In the genomic region with DNA sequence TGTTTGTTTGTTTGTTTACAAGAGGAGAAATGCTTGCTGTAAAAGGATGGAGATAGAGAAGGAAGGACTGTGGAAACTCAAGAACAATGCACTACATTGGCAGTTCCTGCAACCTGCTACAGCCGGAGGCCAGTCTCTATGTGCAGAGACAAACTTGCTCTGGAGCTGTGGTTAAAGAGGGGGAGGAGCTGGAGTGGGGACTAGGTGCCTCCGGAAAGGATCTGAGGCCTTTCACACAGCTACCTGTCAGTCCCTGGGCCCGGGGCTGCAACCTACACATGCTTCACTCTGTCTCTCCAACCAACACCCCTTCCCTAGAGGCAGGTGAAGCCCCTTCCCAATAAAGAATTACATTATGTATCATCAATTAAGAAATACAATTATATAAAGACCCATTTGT, we compare ENCODE assay signal across 1 cellular context.
A peak's percentile ranks its signal among the peaks of the same experiment; 100 is the strongest.
TF ChIP-seq lines count a peak whose summit lies in the region.

No MANE protein-coding gene starts in this region.

TF ChIP-seq in HepG2, 621 proteins besides CTCF, POLR2A, EP300 and RAD21 (continued from another document and continues in another):
- TF ChIP-seq, protein P1, sequence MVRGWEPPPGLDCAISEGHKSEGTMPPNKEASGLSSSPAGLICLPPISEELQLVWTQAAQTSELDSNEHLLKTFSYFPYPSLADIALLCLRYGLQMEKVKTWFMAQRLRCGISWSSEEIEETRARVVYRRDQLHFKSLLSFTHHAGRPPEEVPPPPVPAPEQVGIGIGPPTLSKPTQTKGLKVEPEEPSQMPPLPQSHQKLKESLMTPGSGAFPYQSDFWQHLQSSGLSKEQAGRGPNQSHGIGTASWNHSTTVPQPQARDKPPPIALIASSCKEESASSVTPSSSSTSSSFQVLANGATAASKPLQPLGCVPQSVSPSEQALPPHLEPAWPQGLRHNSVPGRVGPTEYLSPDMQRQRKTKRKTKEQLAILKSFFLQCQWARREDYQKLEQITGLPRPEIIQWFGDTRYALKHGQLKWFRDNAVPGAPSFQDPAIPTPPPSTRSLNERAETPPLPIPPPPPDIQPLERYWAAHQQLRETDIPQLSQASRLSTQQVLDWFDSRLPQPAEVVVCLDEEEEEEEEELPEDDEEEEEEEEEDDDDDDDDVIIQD (CRISPR knock-in tag; IDR thresholded peaks at IDR 0.05; ENCODE audit: low read depth) = peak; percentile 77; the same call in 1 of the 2 replicates
- TF ChIP-seq ZNF136 (CRISPR knock-in tag; IDR thresholded peaks at IDR 0.05; ENCODE audit: low read depth) = no peak
- no peak for TF ChIP-seq BHLHE40 (IDR thresholded peaks at IDR 0.05; ENCODE audit: low read length)
- TF ChIP-seq ZNF530 (CRISPR knock-in tag; IDR thresholded peaks at IDR 0.05; ENCODE audit: low read depth) = no peak
- no peak for TF ChIP-seq KLF9 (CRISPR knock-in tag; IDR thresholded peaks at IDR 0.05; ENCODE audit: low read depth)
- peak; percentile 67 for TF ChIP-seq IRF2 (CRISPR knock-in tag; IDR thresholded peaks at IDR 0.05)
- TF ChIP-seq, protein P2, sequence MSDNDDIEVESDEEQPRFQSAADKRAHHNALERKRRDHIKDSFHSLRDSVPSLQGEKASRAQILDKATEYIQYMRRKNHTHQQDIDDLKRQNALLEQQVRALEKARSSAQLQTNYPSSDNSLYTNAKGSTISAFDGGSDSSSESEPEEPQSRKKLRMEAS (IDR thresholded peaks at IDR 0.05) = no peak; the same call in 1 of the 2 replicates
- no peak for TF ChIP-seq KLF13 (CRISPR knock-in tag; IDR thresholded peaks at IDR 0.05)
- TF ChIP-seq ZSCAN30 (CRISPR knock-in tag; IDR thresholded peaks at IDR 0.05) = no peak
- TF ChIP-seq BRCA1 (CRISPR knock-in tag; IDR thresholded peaks at IDR 0.05) = no peak
- TF ChIP-seq, protein P3, sequence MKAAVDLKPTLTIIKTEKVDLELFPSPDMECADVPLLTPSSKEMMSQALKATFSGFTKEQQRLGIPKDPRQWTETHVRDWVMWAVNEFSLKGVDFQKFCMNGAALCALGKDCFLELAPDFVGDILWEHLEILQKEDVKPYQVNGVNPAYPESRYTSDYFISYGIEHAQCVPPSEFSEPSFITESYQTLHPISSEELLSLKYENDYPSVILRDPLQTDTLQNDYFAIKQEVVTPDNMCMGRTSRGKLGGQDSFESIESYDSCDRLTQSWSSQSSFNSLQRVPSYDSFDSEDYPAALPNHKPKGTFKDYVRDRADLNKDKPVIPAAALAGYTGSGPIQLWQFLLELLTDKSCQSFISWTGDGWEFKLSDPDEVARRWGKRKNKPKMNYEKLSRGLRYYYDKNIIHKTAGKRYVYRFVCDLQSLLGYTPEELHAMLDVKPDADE (CRISPR knock-in tag; IDR thresholded peaks at IDR 0.05) = no peak
- no peak for TF ChIP-seq KDM1A (CRISPR knock-in tag; IDR thresholded peaks at IDR 0.05)
- TF ChIP-seq, protein P4, sequence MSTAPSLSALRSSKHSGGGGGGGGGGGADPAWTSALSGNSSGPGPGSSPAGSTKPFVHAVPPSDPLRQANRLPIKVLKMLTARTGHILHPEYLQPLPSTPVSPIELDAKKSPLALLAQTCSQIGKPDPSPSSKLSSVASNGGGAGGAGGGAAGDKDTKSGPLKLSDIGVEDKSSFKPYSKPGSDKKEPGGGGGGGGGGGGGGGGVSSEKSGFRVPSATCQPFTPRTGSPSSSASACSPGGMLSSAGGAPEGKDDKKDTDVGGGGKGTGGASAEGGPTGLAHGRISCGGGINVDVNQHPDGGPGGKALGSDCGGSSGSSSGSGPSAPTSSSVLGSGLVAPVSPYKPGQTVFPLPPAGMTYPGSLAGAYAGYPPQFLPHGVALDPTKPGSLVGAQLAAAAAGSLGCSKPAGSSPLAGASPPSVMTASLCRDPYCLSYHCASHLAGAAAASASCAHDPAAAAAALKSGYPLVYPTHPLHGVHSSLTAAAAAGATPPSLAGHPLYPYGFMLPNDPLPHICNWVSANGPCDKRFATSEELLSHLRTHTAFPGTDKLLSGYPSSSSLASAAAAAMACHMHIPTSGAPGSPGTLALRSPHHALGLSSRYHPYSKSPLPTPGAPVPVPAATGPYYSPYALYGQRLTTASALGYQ (CRISPR knock-in tag; IDR thresholded peaks at IDR 0.05) = 0 out of 2 replicates have a peak, but pooled peaks have one; percentile 37
- no peak for TF ChIP-seq SP4 (CRISPR knock-in tag; IDR thresholded peaks at IDR 0.05)
- TF ChIP-seq GABPA (IDR thresholded peaks at IDR 0.05; ENCODE audit: low read depth, low read length) = no peak
- TF ChIP-seq GABPA (CRISPR knock-in tag; IDR thresholded peaks at IDR 0.05; ENCODE audit: low read depth) = no peak
- TF ChIP-seq SAP130 (CRISPR knock-in tag; IDR thresholded peaks at IDR 0.05; ENCODE audit: low read depth) = peak; percentile 55; the same call in 1 of the 2 replicates
- TF ChIP-seq, protein P5, sequence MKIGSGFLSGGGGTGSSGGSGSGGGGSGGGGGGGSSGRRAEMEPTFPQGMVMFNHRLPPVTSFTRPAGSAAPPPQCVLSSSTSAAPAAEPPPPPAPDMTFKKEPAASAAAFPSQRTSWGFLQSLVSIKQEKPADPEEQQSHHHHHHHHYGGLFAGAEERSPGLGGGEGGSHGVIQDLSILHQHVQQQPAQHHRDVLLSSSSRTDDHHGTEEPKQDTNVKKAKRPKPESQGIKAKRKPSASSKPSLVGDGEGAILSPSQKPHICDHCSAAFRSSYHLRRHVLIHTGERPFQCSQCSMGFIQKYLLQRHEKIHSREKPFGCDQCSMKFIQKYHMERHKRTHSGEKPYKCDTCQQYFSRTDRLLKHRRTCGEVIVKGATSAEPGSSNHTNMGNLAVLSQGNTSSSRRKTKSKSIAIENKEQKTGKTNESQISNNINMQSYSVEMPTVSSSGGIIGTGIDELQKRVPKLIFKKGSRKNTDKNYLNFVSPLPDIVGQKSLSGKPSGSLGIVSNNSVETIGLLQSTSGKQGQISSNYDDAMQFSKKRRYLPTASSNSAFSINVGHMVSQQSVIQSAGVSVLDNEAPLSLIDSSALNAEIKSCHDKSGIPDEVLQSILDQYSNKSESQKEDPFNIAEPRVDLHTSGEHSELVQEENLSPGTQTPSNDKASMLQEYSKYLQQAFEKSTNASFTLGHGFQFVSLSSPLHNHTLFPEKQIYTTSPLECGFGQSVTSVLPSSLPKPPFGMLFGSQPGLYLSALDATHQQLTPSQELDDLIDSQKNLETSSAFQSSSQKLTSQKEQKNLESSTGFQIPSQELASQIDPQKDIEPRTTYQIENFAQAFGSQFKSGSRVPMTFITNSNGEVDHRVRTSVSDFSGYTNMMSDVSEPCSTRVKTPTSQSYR (CRISPR knock-in tag; IDR thresholded peaks at IDR 0.05; ENCODE audit: borderline replicate concordance) = peak; percentile 82; the same call in 1 of the 2 replicates
- TF ChIP-seq PPARG (CRISPR knock-in tag; conservative IDR thresholded peaks at IDR 0.05) = no peak; the same call in 1 of the 2 replicates
- TF ChIP-seq ZNF451 (CRISPR knock-in tag; IDR thresholded peaks at IDR 0.05) = no peak
- TF ChIP-seq FOXP1 (IDR thresholded peaks at IDR 0.05) = no peak
- TF ChIP-seq FOXP1 (CRISPR knock-in tag; IDR thresholded peaks at IDR 0.05) = peak; percentile 34; the same call in 1 of the 2 replicates
- TF ChIP-seq NFYB (CRISPR knock-in tag; IDR thresholded peaks at IDR 0.05) = no peak
- no peak for TF ChIP-seq EED (CRISPR knock-in tag; IDR thresholded peaks at IDR 0.05)
- no peak for TF ChIP-seq ZNF431 (CRISPR knock-in tag; IDR thresholded peaks at IDR 0.05; ENCODE audit: borderline replicate concordance, low read depth)
- TF ChIP-seq ESRRA (CRISPR knock-in tag; IDR thresholded peaks at IDR 0.05; ENCODE audit: low read depth) = no peak
- TF ChIP-seq ELF3 (CRISPR knock-in tag; IDR thresholded peaks at IDR 0.05) = peak; percentile 31; the same call in 1 of the 2 replicates
- TF ChIP-seq ZNF737 (CRISPR knock-in tag; IDR thresholded peaks at IDR 0.05; ENCODE audit: borderline replicate concordance) = no peak
- no peak; the same call in 1 of the 2 replicates for TF ChIP-seq TGIF2 (CRISPR knock-in tag; IDR thresholded peaks at IDR 0.05)
- no peak for TF ChIP-seq IRX3 (CRISPR knock-in tag; IDR thresholded peaks at IDR 0.05; ENCODE audit: borderline replicate concordance, low read depth)
- TF ChIP-seq, protein P6, sequence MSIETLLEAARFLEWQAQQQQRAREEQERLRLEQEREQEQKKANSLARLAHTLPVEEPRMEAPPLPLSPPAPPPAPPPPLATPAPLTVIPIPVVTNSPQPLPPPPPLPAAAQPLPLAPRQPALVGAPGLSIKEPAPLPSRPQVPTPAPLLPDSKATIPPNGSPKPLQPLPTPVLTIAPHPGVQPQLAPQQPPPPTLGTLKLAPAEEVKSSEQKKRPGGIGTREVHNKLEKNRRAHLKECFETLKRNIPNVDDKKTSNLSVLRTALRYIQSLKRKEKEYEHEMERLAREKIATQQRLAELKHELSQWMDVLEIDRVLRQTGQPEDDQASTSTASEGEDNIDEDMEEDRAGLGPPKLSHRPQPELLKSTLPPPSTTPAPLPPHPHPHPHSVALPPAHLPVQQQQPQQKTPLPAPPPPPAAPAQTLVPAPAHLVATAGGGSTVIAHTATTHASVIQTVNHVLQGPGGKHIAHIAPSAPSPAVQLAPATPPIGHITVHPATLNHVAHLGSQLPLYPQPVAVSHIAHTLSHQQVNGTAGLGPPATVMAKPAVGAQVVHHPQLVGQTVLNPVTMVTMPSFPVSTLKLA (IDR thresholded peaks at IDR 0.05) = no peak
- no peak for TF ChIP-seq TARDBP (CRISPR knock-in tag; IDR thresholded peaks at IDR 0.05)
- 0 out of 2 replicates have a peak, but pooled peaks have one; percentile 6 for TF ChIP-seq NFIC (IDR thresholded peaks at IDR 0.05; ENCODE audit: low read length)
- no peak for TF ChIP-seq SMARCC2 (IDR thresholded peaks at IDR 0.05)
- TF ChIP-seq GABPB1 (CRISPR knock-in tag; IDR thresholded peaks at IDR 0.05) = no peak
- no peak for TF ChIP-seq FLYWCH1 (CRISPR knock-in tag; IDR thresholded peaks at IDR 0.05)
- no peak for TF ChIP-seq ZSCAN25 (CRISPR knock-in tag; IDR thresholded peaks at IDR 0.05)
- TF ChIP-seq SMARCE1 (IDR thresholded peaks at IDR 0.05; ENCODE audit: borderline replicate concordance) = no peak
- TF ChIP-seq, protein P7, sequence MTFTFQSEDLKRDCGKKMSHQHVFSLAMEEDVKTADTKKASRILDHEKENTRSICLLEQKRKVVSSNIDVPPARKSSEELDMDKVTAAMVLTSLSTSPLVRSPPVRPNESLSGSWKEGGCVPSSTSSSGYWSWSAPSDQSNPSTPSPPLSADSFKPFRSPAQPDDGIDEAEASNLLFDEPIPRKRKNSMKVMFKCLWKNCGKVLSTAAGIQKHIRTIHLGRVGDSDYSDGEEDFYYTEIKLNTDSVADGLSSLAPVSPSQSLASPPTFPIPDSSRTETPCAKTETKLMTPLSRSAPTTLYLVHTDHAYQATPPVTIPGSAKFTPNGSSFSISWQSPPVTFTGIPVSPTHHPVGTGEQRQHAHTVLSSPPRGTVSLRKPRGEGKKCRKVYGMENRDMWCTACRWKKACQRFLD (CRISPR knock-in tag; IDR thresholded peaks at IDR 0.05; ENCODE audit: borderline replicate concordance) = no peak
- TF ChIP-seq SIN3B (IDR thresholded peaks at IDR 0.05; ENCODE audit: low read length) = no peak
- TF ChIP-seq FIP1L1 (IDR thresholded peaks at IDR 0.05; ENCODE audit: borderline replicate concordance, insufficient read depth, low read depth, low read length) = no peak
- TF ChIP-seq, protein P8, sequence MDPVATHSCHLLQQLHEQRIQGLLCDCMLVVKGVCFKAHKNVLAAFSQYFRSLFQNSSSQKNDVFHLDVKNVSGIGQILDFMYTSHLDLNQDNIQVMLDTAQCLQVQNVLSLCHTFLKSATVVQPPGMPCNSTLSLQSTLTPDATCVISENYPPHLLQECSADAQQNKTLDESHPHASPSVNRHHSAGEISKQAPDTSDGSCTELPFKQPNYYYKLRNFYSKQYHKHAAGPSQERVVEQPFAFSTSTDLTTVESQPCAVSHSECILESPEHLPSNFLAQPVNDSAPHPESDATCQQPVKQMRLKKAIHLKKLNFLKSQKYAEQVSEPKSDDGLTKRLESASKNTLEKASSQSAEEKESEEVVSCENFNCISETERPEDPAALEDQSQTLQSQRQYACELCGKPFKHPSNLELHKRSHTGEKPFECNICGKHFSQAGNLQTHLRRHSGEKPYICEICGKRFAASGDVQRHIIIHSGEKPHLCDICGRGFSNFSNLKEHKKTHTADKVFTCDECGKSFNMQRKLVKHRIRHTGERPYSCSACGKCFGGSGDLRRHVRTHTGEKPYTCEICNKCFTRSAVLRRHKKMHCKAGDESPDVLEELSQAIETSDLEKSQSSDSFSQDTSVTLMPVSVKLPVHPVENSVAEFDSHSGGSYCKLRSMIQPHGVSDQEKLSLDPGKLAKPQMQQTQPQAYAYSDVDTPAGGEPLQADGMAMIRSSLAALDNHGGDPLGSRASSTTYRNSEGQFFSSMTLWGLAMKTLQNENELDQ (CRISPR knock-in tag; IDR thresholded peaks at IDR 0.05; ENCODE audit: borderline replicate concordance) = no peak
- TF ChIP-seq, protein P9, sequence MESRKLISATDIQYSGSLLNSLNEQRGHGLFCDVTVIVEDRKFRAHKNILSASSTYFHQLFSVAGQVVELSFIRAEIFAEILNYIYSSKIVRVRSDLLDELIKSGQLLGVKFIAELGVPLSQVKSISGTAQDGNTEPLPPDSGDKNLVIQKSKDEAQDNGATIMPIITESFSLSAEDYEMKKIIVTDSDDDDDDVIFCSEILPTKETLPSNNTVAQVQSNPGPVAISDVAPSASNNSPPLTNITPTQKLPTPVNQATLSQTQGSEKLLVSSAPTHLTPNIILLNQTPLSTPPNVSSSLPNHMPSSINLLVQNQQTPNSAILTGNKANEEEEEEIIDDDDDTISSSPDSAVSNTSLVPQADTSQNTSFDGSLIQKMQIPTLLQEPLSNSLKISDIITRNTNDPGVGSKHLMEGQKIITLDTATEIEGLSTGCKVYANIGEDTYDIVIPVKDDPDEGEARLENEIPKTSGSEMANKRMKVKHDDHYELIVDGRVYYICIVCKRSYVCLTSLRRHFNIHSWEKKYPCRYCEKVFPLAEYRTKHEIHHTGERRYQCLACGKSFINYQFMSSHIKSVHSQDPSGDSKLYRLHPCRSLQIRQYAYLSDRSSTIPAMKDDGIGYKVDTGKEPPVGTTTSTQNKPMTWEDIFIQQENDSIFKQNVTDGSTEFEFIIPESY (CRISPR knock-in tag; IDR thresholded peaks at IDR 0.05) = no peak
- peak; percentile 43; the same call in 1 of the 2 replicates for TF ChIP-seq PITX1 (CRISPR knock-in tag; IDR thresholded peaks at IDR 0.05)
- TF ChIP-seq GATAD2A (CRISPR knock-in tag; IDR thresholded peaks at IDR 0.05) = peak; percentile 78
- peak; percentile 55 for TF ChIP-seq TEAD3 (CRISPR knock-in tag; optimal IDR thresholded peaks at IDR 0.05; ENCODE audit: borderline replicate concordance)
- no peak for TF ChIP-seq NFYC (CRISPR knock-in tag; IDR thresholded peaks at IDR 0.05)
- peak; percentile 47 for TF ChIP-seq RXRB (CRISPR knock-in tag; IDR thresholded peaks at IDR 0.05; ENCODE audit: borderline replicate concordance)
- TF ChIP-seq FOSL2 (CRISPR knock-in tag; IDR thresholded peaks at IDR 0.05) = 0 out of 2 replicates have a peak, but pooled peaks have one; percentile 13
- TF ChIP-seq ZFY (CRISPR knock-in tag; IDR thresholded peaks at IDR 0.05) = peak; percentile 64
- TF ChIP-seq ATF1 (CRISPR knock-in tag; IDR thresholded peaks at IDR 0.05) = no peak
- no peak for TF ChIP-seq ZNF768 (CRISPR knock-in tag; IDR thresholded peaks at IDR 0.05)
- TF ChIP-seq ZNF629 (CRISPR knock-in tag; conservative IDR thresholded peaks at IDR 0.05) = no peak
- no peak for TF ChIP-seq HNRNPH1 (optimal IDR thresholded peaks at IDR 0.05; ENCODE audit: low read depth, low read length)
- no peak for TF ChIP-seq ZNF552 (CRISPR knock-in tag; IDR thresholded peaks at IDR 0.05; ENCODE audit: borderline replicate concordance)
- peak; percentile 63 for TF ChIP-seq MED1 (CRISPR knock-in tag; IDR thresholded peaks at IDR 0.05)
